Comparison of ENCODE assay signal across 20 cellular contexts in genomic region chr5:164181604-164182003, GRCh38.
DNase-seq lines count a peak whose midpoint lies in the region; ATAC-seq, FAIRE-seq and TF ChIP-seq lines count a peak whose summit lies in the region.
"Had no signal": no experiment of that assay in that cellular context is flagged by ENCODE, and none has a peak within 500 bp of the region (broad histone marks: within the 10 kb centered on the region; RNA-seq: fewer than 3 reads in every experiment).

No MANE protein-coding gene starts in this region.

- DNase-seq in AML-193 (lab: John Stamatoyannopoulos, UW) (peak; percentile 12), GM12891 (ENCODE audit: insufficient read length, low spot score) (no peak), MV-4-11 (lab: John Stamatoyannopoulos, UW) (peak; percentile 17), SKM-1 treated with dmso at 0.1 percent for 144 hours (lab: John Stamatoyannopoulos, UW; ENCODE audit: unreplicated experiment) (peak; percentile 8), DMS 273 (lab: John Stamatoyannopoulos, UW; ENCODE audit: unreplicated experiment) (no peak), SW 1271 (lab: John Stamatoyannopoulos, UW) (no peak), iPS-NIHi7 (ENCODE audit: extremely low spot score) (no peak)
- DNase-seq: ACHN; Caco-2; CD4-positive, alpha-beta T cell; DMS153; DMS79; GDM1; GOT3; H7; HFFc6 had no signal

- ATAC-seq in HG03460 (IDR thresholded peaks at IDR 0.05; ENCODE audit: unreplicated experiment): no peak
- ATAC-seq: HCT116, HepG2 had no signal

- FAIRE-seq in GM12891 (lab: Jason Lieb, UNC): no peak
- FAIRE-seq: D721Med, HepG2 had no signal

- no peak for TF ChIP-seq POLR2A in GM12891 (IDR thresholded peaks at IDR 0.05; ENCODE audit: low read depth, low read length)

TF ChIP-seq in GM12891, 5 proteins besides CTCF, POLR2A, EP300 and RAD21:
- TF ChIP-seq SPI1 (IDR thresholded peaks at IDR 0.05; ENCODE audit: low read depth, low read length) (0 out of 2 replicates have a peak, but pooled peaks have one; percentile 9), POU2F2 (IDR thresholded peaks at IDR 0.05; ENCODE audit: low read depth, low read length) (no peak), POLR2AphosphoS5 (IDR thresholded peaks at IDR 0.05; ENCODE audit: low read depth, low read length) (no peak), TAF1 (IDR thresholded peaks at IDR 0.05; ENCODE audit: low read depth, low read length) (no peak), PAX5 (IDR thresholded peaks at IDR 0.05; ENCODE audit: insufficient read depth, low read length, severe bottlenecking) (no peak)

Comparison
In these comparisons a context has a peak if more than half of its experiments do, and no peak if none do; other contexts are left out.
1. DNase-seq: peak in AML-193 (2 of 2), MV-4-11 (single experiment) and SKM-1 treated with dmso at 0.1 percent for 144 hours (single experiment); none in GM12891 (single experiment), DMS 273 (single experiment), SW 1271 (0 of 2) and iPS-NIHi7 (single experiment).